Comparison of ENCODE assay signal across 27 cellular contexts in genomic region chr16:86291491-86291890, GRCh38.
"Had no signal": no experiment of that assay in that cellular context is flagged by ENCODE, and none has a peak within 500 bp of the region (broad histone marks: within the 10 kb centered on the region; RNA-seq: fewer than 3 reads in every experiment).

No MANE protein-coding gene starts in this region.

- H3K27ac ChIP-seq: heart right ventricle, hepatocyte, left ventricle myocardium inferior, pancreas, prostate gland, skin epidermis, testis, thyroid gland, upper lobe of left lung had no signal

- H3K4me2 ChIP-seq: hepatocyte had no signal

- H3K4me3 ChIP-seq: heart right ventricle, hepatocyte, left ventricle myocardium inferior, lung, pancreas, prostate gland, skin epidermis, stomach, testis, thyroid gland, transverse colon, upper lobe of left lung had no signal

- ATAC-seq: heart right ventricle; natural killer cell; pancreas; right cardiac atrium; sciatic nerve; stimulated activated naive B cell treated with anti-CD40 and anti-IgM and Interleukin-4, amounts not matched to agents 10 μg/mL and 1 μg/mL and 100 μg/mL, for 72 hours; stimulated activated naive CD8-positive, alpha-beta T cell treated with anti-CD3 and anti-CD28 coated beads, Interleukin-15, Interleukin-2, amounts not matched to agents 100 U/mL and 50 U/mL, for 24 hours had no signal

- H2AFZ ChIP-seq: hepatocyte had no signal

- DNase-seq: heart right ventricle; islet precursor cell; left ventricle myocardium inferior; naive B cell; natural killer cell; nephron progenitor cell; nucleus accumbens; pancreas; retina; right cardiac atrium; stimulated activated CD4-positive, alpha-beta T cell treated with anti-CD3 and anti-CD28 coated beads, Interleukin-12 subunit alpha, Interleukin-12 subunit beta, amount 100 ng/mL, for 4 hours; stimulated activated CD4-positive, alpha-beta T cell treated with anti-CD3 and anti-CD28 coated beads, Interleukin-15, amount 100 ng/mL, for 24 hours; stimulated activated CD4-positive, alpha-beta T cell treated with anti-CD3 and anti-CD28 coated beads, Interleukin-2, amount 100 ng/mL, for 24 hours; stimulated activated CD4-positive, alpha-beta T cell treated with anti-CD3 and anti-CD28 coated beads, Interleukin-4, amount 100 ng/mL, for 1 hour; stimulated activated naive B cell treated with anti-CD40 and anti-IgM and Interleukin-4, amounts not matched to agents 10 μg/mL and 1 μg/mL and 100 μg/mL, for 72 hours; stimulated activated naive CD8-positive, alpha-beta T cell treated with anti-CD3 and anti-CD28 coated beads, Interleukin-15, Interleukin-2, amounts not matched to agents 100 U/mL and 50 U/mL, for 24 hours; stomach; testis; thyroid gland; transverse colon; upper lobe of left lung had no signal

- H3K27me3 ChIP-seq: testis, thyroid gland had no signal

- H3K36me3 ChIP-seq: heart right ventricle, left ventricle myocardium inferior, pancreas, prostate gland, stomach, thyroid gland, transverse colon, upper lobe of left lung had no signal

- FAIRE-seq: pancreas, urothelium cell line had no signal

- H3K4me1 ChIP-seq: heart right ventricle, left ventricle myocardium inferior, pancreas, prostate gland, testis, thyroid gland had no signal

- H3K9me3 ChIP-seq: heart right ventricle, left ventricle myocardium inferior, pancreas, prostate gland, stomach, testis, thyroid gland, transverse colon, upper lobe of left lung had no signal
